In genomic region chr1:90922996-90923395, GRCh38 we compare ENCODE assay signal across 19 cellular contexts.
A peak's percentile ranks its signal among the peaks of the same experiment; 100 is the strongest.
DNase-seq lines count a peak whose midpoint lies in the region; ATAC-seq and TF ChIP-seq lines count a peak whose summit lies in the region.
"Had no signal": no experiment of that assay in that cellular context is flagged by ENCODE, and none has a peak within 500 bp of the region (broad histone marks: within the 10 kb centered on the region; RNA-seq: fewer than 3 reads in every experiment).

No MANE protein-coding gene starts in this region.

- no peak for ATAC-seq in left cardiac atrium
- peak; percentile 36 for ATAC-seq in HG02798 (IDR thresholded peaks at IDR 0.05; ENCODE audit: poor library complexity, unreplicated experiment)
- no peak for ATAC-seq in activated B cell treated with CpG ODN at 0.5 μM for 24 hours (ENCODE audit: low read depth)
- ATAC-seq in stimulated activated memory B cell treated with anti-CD40 and anti-IgM and Interleukin-4, amounts not matched to agents 10 μg/mL and 1 μg/mL and 100 μg/mL, for 72 hours: no peak
- ATAC-seq in GM19023 (IDR thresholded peaks at IDR 0.05; ENCODE audit: unreplicated experiment): no peak
- ATAC-seq: pancreas had no signal

- H3K27me3 ChIP-seq in right atrium auricular region: no peaks in the 10 kb centered on the region
- H3K27me3 ChIP-seq: BLaER1, pancreas, sigmoid colon had no signal

- H3K36me3 ChIP-seq in right atrium auricular region: no peaks in the 10 kb centered on the region
- H3K36me3 ChIP-seq: pancreas, sigmoid colon had no signal

- no peak for TF ChIP-seq CTCF in right atrium auricular region (IDR thresholded peaks at IDR 0.05)
- no peak for TF ChIP-seq CTCF in activated B cell treated with CpG ODN at 0.5 μM for 24 hours (IDR thresholded peaks at IDR 0.05)

- H3K27me3 Mint-ChIP-seq in activated B cell treated with CpG ODN at 0.5 μM for 24 hours: no peaks in the 10 kb centered on the region
- no peaks in the 10 kb centered on the region for H3K27me3 Mint-ChIP-seq in stimulated activated memory B cell treated with anti-CD40 and anti-IgM and Interleukin-4, amounts not matched to agents 10 μg/mL and 1 μg/mL and 100 μg/mL, for 72 hours
- no peaks in the 10 kb centered on the region for H3K27me3 Mint-ChIP-seq in T-helper 2 cell treated with Interferon-gamma antibody and Interleukin-4, amounts not matched to agents 5 μg/mL and 100 μg/mL, for 36 hours (ENCODE audit: low read depth)

- H3K4me1 ChIP-seq in right atrium auricular region: peaks cover 0 to 40% of the 10 kb centered on the region in 2 donors

- CTCF ChIA-PET in activated B cell treated with CpG ODN at 0.5 μM for 24 hours (lab: Charles Lee): no interaction called here

- H3K4me3 ChIP-seq in right atrium auricular region: no peak overlapping the region
- H3K4me3 ChIP-seq: BLaER1, pancreas, sigmoid colon had no signal

- H3K4me1 Mint-ChIP-seq in activated B cell treated with CpG ODN at 0.5 μM for 24 hours: peaks cover 82% of the 10 kb centered on the region
- H3K4me1 Mint-ChIP-seq in stimulated activated memory B cell treated with anti-CD40 and anti-IgM and Interleukin-4, amounts not matched to agents 10 μg/mL and 1 μg/mL and 100 μg/mL, for 72 hours: peaks cover 72% of the 10 kb centered on the region
- H3K4me1 Mint-ChIP-seq in T-helper 2 cell treated with Interferon-gamma antibody and Interleukin-4, amounts not matched to agents 5 μg/mL and 100 μg/mL, for 36 hours (ENCODE audit: low read depth): peaks cover 43% of the 10 kb centered on the region

- peak overlapping the region; percentile 32 for H3K27ac Mint-ChIP-seq in activated B cell treated with CpG ODN at 0.5 μM for 24 hours
- H3K27ac Mint-ChIP-seq in stimulated activated memory B cell treated with anti-CD40 and anti-IgM and Interleukin-4, amounts not matched to agents 10 μg/mL and 1 μg/mL and 100 μg/mL, for 72 hours: peak overlapping the region; percentile 9
- no peak overlapping the region for H3K27ac Mint-ChIP-seq in T-helper 2 cell treated with Interferon-gamma antibody and Interleukin-4, amounts not matched to agents 5 μg/mL and 100 μg/mL, for 36 hours

- H3K9me3 ChIP-seq in right atrium auricular region: no peaks in the 10 kb centered on the region
- H3K9me3 ChIP-seq: BLaER1, pancreas, sigmoid colon had no signal

- H3K27ac ChIP-seq in right atrium auricular region: peak overlapping the region; percentile 41 to 58
- H3K27ac ChIP-seq: BLaER1, pancreas had no signal

- POLR2A ChIA-PET in activated B cell treated with CpG ODN at 0.5 μM for 24 hours (lab: Charles Lee): no interaction called here

- peaks cover 6% of the 10 kb centered on the region for H3K9me3 Mint-ChIP-seq in activated B cell treated with CpG ODN at 0.5 μM for 24 hours
- peaks cover 5% of the 10 kb centered on the region for H3K9me3 Mint-ChIP-seq in stimulated activated memory B cell treated with anti-CD40 and anti-IgM and Interleukin-4, amounts not matched to agents 10 μg/mL and 1 μg/mL and 100 μg/mL, for 72 hours
- H3K9me3 Mint-ChIP-seq in T-helper 2 cell treated with Interferon-gamma antibody and Interleukin-4, amounts not matched to agents 5 μg/mL and 100 μg/mL, for 36 hours: no peaks in the 10 kb centered on the region

- intact Hi-C loops in left cardiac atrium (cut with DNase I) (no loop called here), activated B cell treated with CpG ODN at 0.5 μM for 24 hours (cut with micrococcal nuclease) (no loop called here)

- no peak overlapping the region for H3K4me3 Mint-ChIP-seq in activated B cell treated with CpG ODN at 0.5 μM for 24 hours
- H3K4me3 Mint-ChIP-seq in stimulated activated memory B cell treated with anti-CD40 and anti-IgM and Interleukin-4, amounts not matched to agents 10 μg/mL and 1 μg/mL and 100 μg/mL, for 72 hours: no peak overlapping the region
- H3K4me3 Mint-ChIP-seq in T-helper 2 cell treated with Interferon-gamma antibody and Interleukin-4, amounts not matched to agents 5 μg/mL and 100 μg/mL, for 36 hours: no peak overlapping the region

- DNase-seq in right atrium auricular region (ENCODE audit: low spot score) (no peak), left cardiac atrium (no peak), activated B cell treated with CpG ODN at 0.5 μM for 24 hours (no peak), RKO (ENCODE audit: low spot score) (no peak)
- no peak for DNase-seq in T-helper 2 cell treated with Interferon-gamma antibody and Interleukin-4, amounts not matched to agents 5 μg/mL and 100 μg/mL, for 36 hours (ENCODE audit: low spot score)
- DNase-seq: activated naive CD4-positive, alpha-beta T cell treated with anti-CD3 and anti-CD28 coated beads, Interleukin-2, amount 50 U/mL, for 16 hours; aorta; central memory CD4-positive, alpha-beta T cell; glutamatergic neuron; KBM-7; mesenchymal stem cell; NCI-H2171; NCI-H69; pancreas; sigmoid colon had no signal

- peaks cover 40% of the 10 kb centered on the region for H3K36me3 Mint-ChIP-seq in activated B cell treated with CpG ODN at 0.5 μM for 24 hours (ENCODE audit: low read depth)
- H3K36me3 Mint-ChIP-seq in stimulated activated memory B cell treated with anti-CD40 and anti-IgM and Interleukin-4, amounts not matched to agents 10 μg/mL and 1 μg/mL and 100 μg/mL, for 72 hours: peaks cover 31% of the 10 kb centered on the region
- H3K36me3 Mint-ChIP-seq in T-helper 2 cell treated with Interferon-gamma antibody and Interleukin-4, amounts not matched to agents 5 μg/mL and 100 μg/mL, for 36 hours (ENCODE audit: low read depth): peaks cover 16% of the 10 kb centered on the region
